3 cellular contexts compared by ENCODE assay signal in the genomic region with DNA sequence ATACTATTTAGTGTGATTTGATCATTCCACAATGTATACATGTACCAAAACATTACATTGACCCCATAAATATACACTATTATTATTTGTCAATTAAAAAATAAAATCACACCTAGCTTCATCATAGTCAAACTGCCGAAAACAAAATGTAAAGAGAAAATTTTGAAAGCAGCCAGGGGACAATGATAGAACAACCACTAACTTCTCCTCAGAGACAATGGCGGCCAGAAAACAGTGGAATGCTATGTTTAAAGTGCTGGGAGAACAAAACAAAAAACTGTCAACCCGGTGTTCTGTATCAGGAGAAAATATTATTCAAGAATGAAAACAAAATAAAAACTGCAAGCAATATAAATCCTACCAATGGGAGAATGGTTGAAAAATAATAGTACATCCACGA.
TF ChIP-seq lines count a peak whose summit lies in the region.

No MANE protein-coding gene starts in this region.

TF ChIP-seq in HepG2, 621 proteins besides CTCF, POLR2A, EP300 and RAD21:
- TF ChIP-seq ZNF317 (CRISPR knock-in tag; IDR thresholded peaks at IDR 0.05) (peak; percentile 98), KAT2B (IDR thresholded peaks at IDR 0.05; ENCODE audit: borderline replicate concordance, low read depth, low read length) (no peak)

TF ChIP-seq in HCT116, 20 proteins besides CTCF, POLR2A, EP300 and RAD21:
- TF ChIP-seq SP1 (IDR thresholded peaks at IDR 0.05; ENCODE audit: low read depth) (no peak), CBX3 (IDR thresholded peaks at IDR 0.05; ENCODE audit: low read depth) (peak; percentile 73; the same call in 1 of the 2 replicates)

TF ChIP-seq in WTC11, 78 proteins besides CTCF, POLR2A, EP300 and RAD21:
- TF ChIP-seq E2F4 (CRISPR knock-in tag; IDR thresholded peaks at IDR 0.05; ENCODE audit: borderline replicate concordance, low read depth), result no peak
- peak; percentile 95 for TF ChIP-seq ZNF317 (CRISPR knock-in tag; IDR thresholded peaks at IDR 0.05; ENCODE audit: borderline replicate concordance, low read depth)
- TF ChIP-seq, protein P1, sequence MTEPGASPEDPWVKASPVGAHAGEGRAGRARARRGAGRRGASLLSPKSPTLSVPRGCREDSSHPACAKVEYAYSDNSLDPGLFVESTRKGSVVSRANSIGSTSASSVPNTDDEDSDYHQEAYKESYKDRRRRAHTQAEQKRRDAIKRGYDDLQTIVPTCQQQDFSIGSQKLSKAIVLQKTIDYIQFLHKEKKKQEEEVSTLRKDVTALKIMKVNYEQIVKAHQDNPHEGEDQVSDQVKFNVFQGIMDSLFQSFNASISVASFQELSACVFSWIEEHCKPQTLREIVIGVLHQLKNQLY (CRISPR knock-in tag; IDR thresholded peaks at IDR 0.05), result no peak
TF ChIP-seq in WTC11: peak in this region for 1.
